Comparison of ENCODE assay signal across 32 cellular contexts in the genomic region with DNA sequence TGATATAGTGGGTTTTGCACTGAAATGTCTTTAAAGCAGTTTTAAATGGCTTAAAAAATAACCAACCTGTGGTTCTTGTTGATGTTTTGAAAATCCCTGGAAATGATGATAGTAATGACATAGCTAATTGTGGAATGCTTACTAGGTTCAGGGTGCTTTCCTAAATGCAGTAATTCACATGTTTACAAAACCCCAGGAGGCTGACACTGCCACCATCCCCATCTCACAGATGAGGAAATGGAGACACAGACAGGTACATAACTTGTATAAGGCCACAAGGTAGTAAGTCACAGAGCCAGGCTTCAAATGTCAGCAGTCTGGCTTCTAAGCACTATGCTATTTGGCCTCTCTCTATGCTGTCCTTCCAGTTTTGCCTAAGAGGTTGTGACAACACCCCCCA. TPM values are rescaled to one million over a fixed set of nuclear protein-coding genes. Genes with fewer than 3 reads are reported as not detected.
"Had no signal": no experiment of that assay in that cellular context is flagged by ENCODE, and none has a peak within 500 bp of the region (broad histone marks: within the 10 kb centered on the region; RNA-seq: fewer than 3 reads in every experiment).

No MANE protein-coding gene starts in this region.

- ATAC-seq: gastrocnemius medialis; left cardiac atrium; lower lobe of right lung; naive thymus-derived CD8-positive, alpha-beta T cell; stimulated activated effector memory CD8-positive, alpha-beta T cell treated with anti-CD3 and anti-CD28 coated beads, Interleukin-12 subunit alpha, Interleukin-12 subunit beta, amount 100 ng/mL, for 72 hours had no signal

- H3K9me3 ChIP-seq: gastrocnemius medialis, left ventricle myocardium inferior, lower lobe of right lung, right atrium auricular region, sigmoid colon, stomach, thyroid gland, vagina had no signal

- DNase-seq: cortex of kidney; dorsolateral prefrontal cortex; effector CD4-positive, alpha-beta T cell; foreskin fibroblast; gastrocnemius medialis; head of caudate nucleus; kidney; left cardiac atrium; left ventricle myocardium inferior; lower lobe of right lung; naive thymus-derived CD8-positive, alpha-beta T cell; occipital lobe; sigmoid colon; stimulated activated CD4-positive, alpha-beta T cell treated with anti-CD3 and anti-CD28 coated beads, Interleukin-2, amount 100 ng/mL, for 24 hours; stimulated activated CD4-positive, alpha-beta T cell treated with anti-CD3 and anti-CD28 coated beads, Interleukin-4, amount 100 ng/mL, for 24 hours; stimulated activated naive CD4-positive, alpha-beta T cell treated with Interleukin-2 at 50 U/mL for 16 hours; stomach; thyroid gland; trophoblast cell had no signal

- H3K27ac ChIP-seq: dorsolateral prefrontal cortex, gastrocnemius medialis, left ventricle myocardium inferior, lower lobe of right lung, parathyroid adenoma, right atrium auricular region, sigmoid colon, stomach, thyroid gland, vagina had no signal

- H3K36me3 ChIP-seq: gastrocnemius medialis, left ventricle myocardium inferior, lower lobe of right lung, right atrium auricular region, sigmoid colon, stomach, thyroid gland, vagina had no signal

- H3K4me1 ChIP-seq: gastrocnemius medialis, left ventricle myocardium inferior, lower lobe of right lung, parathyroid adenoma, right atrium auricular region, sigmoid colon, vagina had no signal

- FAIRE-seq: kidney had no signal

- H3K4me3 ChIP-seq: dorsolateral prefrontal cortex, gastrocnemius medialis, left ventricle myocardium inferior, lower lobe of right lung, right atrium auricular region, sigmoid colon, stomach, thyroid gland, vagina had no signal

- H3K9ac ChIP-seq: parathyroid adenoma had no signal

- H2AFZ ChIP-seq: parathyroid adenoma had no signal

- H3K27me3 ChIP-seq: dorsolateral prefrontal cortex, gastrocnemius medialis, right atrium auricular region, sigmoid colon, stomach, thyroid gland, vagina had no signal

- H3K79me2 ChIP-seq: parathyroid adenoma had no signal

RNA-seq across cellular contexts. Expression of gene C8B, which starts 40.6 kb away (rescaled TPM):
- total RNA-seq: dorsolateral prefrontal cortex; glomerular endothelial cell; kidney; left cardiac atrium; left ventricle myocardium inferior; mesenteric fat pad; myocyte; naive thymus-derived CD8-positive, alpha-beta T cell; occipital lobe; right atrium auricular region; sigmoid colon; skeletal muscle tissue; stomach; subcutaneous adipose tissue; temporal lobe; thyroid gland; ureter; vagina had no signal
- polyA plus RNA-seq: esophagus; naive thymus-derived CD8-positive, alpha-beta T cell; neural cell; sigmoid colon had no signal
